ENCODE assay signal across 1 cellular context in genomic region chr3:37953226-37953625, GRCh38.
TF ChIP-seq lines count a peak whose summit lies in the region.

No MANE protein-coding gene starts in this region.

TF ChIP-seq in K562, 482 proteins besides CTCF, POLR2A, EP300 and RAD21 (continued from another document):
- TF ChIP-seq CUX1 (CRISPR knock-in tag; IDR thresholded peaks at IDR 0.05) (no peak), RAD51 (IDR thresholded peaks at IDR 0.05; ENCODE audit: borderline replicate concordance, low read depth) (peak; percentile 72)
